ENCODE assay signal across 17 cellular contexts in the genomic region with DNA sequence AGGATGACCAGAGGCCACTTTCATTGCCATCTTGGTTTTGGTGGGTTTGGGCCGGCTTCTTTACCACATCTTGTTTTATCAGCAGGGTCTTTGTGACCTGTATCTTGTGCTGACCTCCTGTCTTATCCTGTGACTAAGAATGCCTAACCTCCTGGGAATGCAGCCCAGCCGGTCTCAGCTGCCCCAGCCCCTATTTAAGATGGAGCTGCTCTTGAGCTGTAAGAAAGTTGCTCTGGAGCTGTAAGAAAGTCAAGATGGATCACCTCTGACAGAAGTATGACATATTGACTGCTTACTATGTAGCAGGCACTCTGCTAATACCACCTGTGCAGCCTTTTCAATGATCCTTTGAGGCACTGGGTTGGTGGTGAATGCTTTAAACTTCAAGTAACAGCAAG. TPM values are rescaled to one million over a fixed set of nuclear protein-coding genes. Genes with fewer than 3 reads are reported as not detected.
DNase-seq lines count a peak whose midpoint lies in the region; ATAC-seq, FAIRE-seq and TF ChIP-seq lines count a peak whose summit lies in the region.
"Had no signal": no experiment of that assay in that cellular context is flagged by ENCODE, and none has a peak within 500 bp of the region (broad histone marks: within the 10 kb centered on the region; RNA-seq: fewer than 3 reads in every experiment).

No MANE protein-coding gene starts in this region.

- no peak for FAIRE-seq in A549 (lab: Jason Lieb, UNC)
- FAIRE-seq: GM12892 had no signal

- H3K9ac ChIP-seq in HCT116 (ENCODE audit: low read length) = no peak overlapping the region

- no peak overlapping the region for H3K4me3 ChIP-seq in A549
- 0 out of 4 replicates have a peak overlapping the region, but pooled peaks of 1 of the 2 experiments have one; percentile 8 for H3K4me3 ChIP-seq in HCT116 (replicated peaks in 1 of 2; ENCODE audit: low read depth in 1 of 2, low read length in 2 of 2)
- H3K4me3 ChIP-seq in coronary artery = no peak overlapping the region

- H3K36me3 ChIP-seq in HCT116 (ENCODE audit: control insufficient read depth in 1 of 2, insufficient read depth in 2 of 2, low read length in 2 of 2) = no peaks in the 10 kb centered on the region

- RAD21 ChIA-PET in HCT116 (lab: Charles Lee; ENCODE audit: low non-redundant PET in 1 of 2, low total read pairs in 2 of 2, uncharacterized antibody in 2 of 2, unreplicated experiment in 2 of 2) = no interaction called here

- POLR2A ChIA-PET in A549 (lab: Yijun Ruan, JAX) (interaction anchor here (1.1 kb wide), 1 partner anchor 61 kb away, joined by 4 read pairs; no protein-coding TSS in a partner anchor), HCT116 (lab: Charles Lee) (no interaction called here)

- H3K27ac ChIP-seq in A549 (peak overlapping the region; percentile 54 to 85), HCT116 (ENCODE audit: low read depth, low read length) (no peak overlapping the region), coronary artery (peak overlapping the region; percentile 40 to 86)

- H3K9me2 ChIP-seq in HCT116 (ENCODE audit: insufficient read depth) = no peaks in the 10 kb centered on the region

- H3K4me3 Mint-ChIP-seq in mesothelial cell of epicardium = no peak overlapping the region

- DNase-seq in A549 (ENCODE audit: low read depth in 1 of 2, low spot score in 1 of 2) (no peak), HCT116 (ENCODE audit: low read depth, low spot score) (no peak), coronary artery (ENCODE audit: low spot score) (no peak), mesothelial cell of epicardium (ENCODE audit: low spot score in 2 of 2, unreplicated experiment in 2 of 2) (no peak), DMS79 treated with DMSO at 0.1 percent for 48 hours (lab: John Stamatoyannopoulos, UW) (no peak)
- DNase-seq: AML-193, DMS79, GDM1, Karpas-422, NCI-H187 treated with DMSO at 0.1 percent for 48 hours, NCI-H446, SHP77 treated with DMSO at 0.1 percent for 48 hours had no signal

- H4K20me1 ChIP-seq in HCT116 (ENCODE audit: insufficient read depth) = no peaks in the 10 kb centered on the region

- intact Hi-C loops in HCT116 (cut with micrococcal nuclease) = no loop called here

- H3K36me3 Mint-ChIP-seq in mesothelial cell of epicardium = peaks cover 15% of the 10 kb centered on the region

- H3K9me3 ChIP-seq in A549 = peaks cover 11% of the 10 kb centered on the region; the same call in 2 of the 3 replicates
- H3K9me3 ChIP-seq in HCT116 (ENCODE audit: control insufficient read depth in 1 of 2, insufficient read depth in 1 of 2, low read depth in 1 of 2, low read length in 2 of 2) = no peaks in the 10 kb centered on the region

- peaks cover 11% of the 10 kb centered on the region for H3K4me1 Mint-ChIP-seq in mesothelial cell of epicardium

- no peak for TF ChIP-seq RAD21 in A549 (conservative IDR thresholded peaks at IDR 0.05 in 1 of 2, IDR thresholded peaks at IDR 0.05 in 1 of 2)
- no peak for TF ChIP-seq RAD21 in HCT116 (IDR thresholded peaks at IDR 0.05; ENCODE audit: low read depth)

- peaks cover 12% of the 10 kb centered on the region for H3K9me3 Mint-ChIP-seq in mesothelial cell of epicardium

- H3K27me3 Mint-ChIP-seq in mesothelial cell of epicardium (ENCODE audit: low read depth) = no peaks in the 10 kb centered on the region

- H3K4me2 ChIP-seq in A549 (peak overlapping the region; percentile 46), HCT116 (ENCODE audit: low read length) (peak overlapping the region; percentile 49)

- no peaks in the 10 kb centered on the region for H3K27me3 ChIP-seq in HCT116 (ENCODE audit: insufficient read depth, low read length)

- no peak overlapping the region for H2AFZ ChIP-seq in HCT116 (ENCODE audit: low read depth, low read length, poor library complexity, severe bottlenecking)

- peak in 1 of 2 experiments; percentile 73; a peak in 3 of 6 replicates for ATAC-seq in A549
- peak; percentile 63 for ATAC-seq in HCT116
- ATAC-seq in HG02642 (IDR thresholded peaks at IDR 0.05; ENCODE audit: poor library complexity, unreplicated experiment) = no peak
- ATAC-seq in GM21619 (IDR thresholded peaks at IDR 0.05; ENCODE audit: unreplicated experiment) = no peak
- ATAC-seq in GM21529 (IDR thresholded peaks at IDR 0.05; ENCODE audit: unreplicated experiment) = no peak
- ATAC-seq: Panc1 had no signal

- TF ChIP-seq EP300 in A549 (IDR thresholded peaks at IDR 0.05) = no peak

- no peak for TF ChIP-seq CTCF in A549 (IDR thresholded peaks at IDR 0.05)
- no peak for TF ChIP-seq CTCF in HCT116 (IDR thresholded peaks at IDR 0.05 in 2 of 3, conservative IDR thresholded peaks at IDR 0.05 in 1 of 3; ENCODE audit: borderline replicate concordance in 1 of 3, insufficient read depth in 1 of 3, low read depth in 2 of 3, low read length in 2 of 3)
- no peak for TF ChIP-seq CTCF in coronary artery (IDR thresholded peaks at IDR 0.05)
- TF ChIP-seq CTCF in mesothelial cell of epicardium (IDR thresholded peaks at IDR 0.05; ENCODE audit: unreplicated experiment) = no peak

- peak overlapping the region; percentile 82 for H3K27ac Mint-ChIP-seq in mesothelial cell of epicardium

- no peaks in the 10 kb centered on the region; the same call in 1 of the 2 replicates for H3K79me2 ChIP-seq in HCT116 (ENCODE audit: insufficient read depth, low read length)

- TF ChIP-seq POLR2A in A549 (IDR thresholded peaks at IDR 0.05; ENCODE audit: low read length) (no peak), HCT116 (IDR thresholded peaks at IDR 0.05; ENCODE audit: borderline replicate concordance, extremely low read depth, insufficient read depth, insufficient read length) (no peak)

- H3K4me1 ChIP-seq in A549 = peaks cover 25% of the 10 kb centered on the region
- H3K4me1 ChIP-seq in HCT116 (ENCODE audit: control insufficient read depth in 1 of 2, insufficient read depth in 2 of 2, low read length in 2 of 2) = peaks cover 6 to 23% of the 10 kb centered on the region in 2 experiments; a peak in 2 of 4 replicates

- BruUV-seq in HCT116 (replicated peaks; lab: Mats Ljungman, UMichigan) = no TSS peak

- 67% methylated on average over 2 of the region's 2 CpGs for WGBS in A549 (ENCODE audit: missing lambda C conversion rate)

- CTCF ChIA-PET in A549 (lab: Yijun Ruan, JAX) (interaction anchor here (0.7 to 1.9 kb wide), 5 partner anchors 9 to 115 kb away, joined by 3 to 6 read pairs (median 3); no protein-coding TSS in a partner anchor), HCT116 (lab: Charles Lee) (no interaction called here)

TF ChIP-seq in A549, 52 proteins besides CTCF, POLR2A, EP300 and RAD21:
- TF ChIP-seq, protein P1, sequence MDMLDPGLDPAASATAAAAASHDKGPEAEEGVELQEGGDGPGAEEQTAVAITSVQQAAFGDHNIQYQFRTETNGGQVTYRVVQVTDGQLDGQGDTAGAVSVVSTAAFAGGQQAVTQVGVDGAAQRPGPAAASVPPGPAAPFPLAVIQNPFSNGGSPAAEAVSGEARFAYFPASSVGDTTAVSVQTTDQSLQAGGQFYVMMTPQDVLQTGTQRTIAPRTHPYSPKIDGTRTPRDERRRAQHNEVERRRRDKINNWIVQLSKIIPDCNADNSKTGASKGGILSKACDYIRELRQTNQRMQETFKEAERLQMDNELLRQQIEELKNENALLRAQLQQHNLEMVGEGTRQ (IDR thresholded peaks at IDR 0.05) = no peak
- TF ChIP-seq TFCP2L1 (CRISPR knock-in tag; IDR thresholded peaks at IDR 0.05) (no peak), RNF2 (IDR thresholded peaks at IDR 0.05; ENCODE audit: borderline replicate concordance, low read depth) (no peak), SREBF2 (IDR thresholded peaks at IDR 0.05) (no peak), NR3C1 (IDR thresholded peaks at IDR 0.05) (no peak)
TF ChIP-seq in A549: peak in this region for 0.

TF ChIP-seq in HCT116, 20 proteins besides CTCF, POLR2A, EP300 and RAD21:
- no peak for TF ChIP-seq ZNF274 (IDR thresholded peaks at IDR 0.05; ENCODE audit: low read depth, low read length)
- TF ChIP-seq EZH2phosphoT487 (IDR thresholded peaks at IDR 0.05; ENCODE audit: borderline replicate concordance) = no peak
- TF ChIP-seq FOSL1 (IDR thresholded peaks at IDR 0.05; ENCODE audit: low read depth) = peak; percentile 39; the same call in 1 of the 2 replicates
- no peak for TF ChIP-seq CBX3 (IDR thresholded peaks at IDR 0.05; ENCODE audit: low read depth)

RNA-seq across cellular contexts. Expression of a gene that starts 52.1 kb away (rescaled TPM):
- 5.6 and 8.1 TPM in 2 replicates for polyA plus RNA-seq in A549 (2011; rRNA removed)
- 10.2 and 14.2 TPM in 2 replicates for polyA plus RNA-seq in A549 (2012; cell fraction: cytosol; rRNA removed)
- polyA plus RNA-seq in A549 (2012; cell fraction: nucleus; rRNA removed) = 14.1 and 18.1 TPM in 2 replicates
- 14.5 to 17.6 TPM (median 15.7 TPM) in 3 replicates for polyA plus RNA-seq in A549 (2017; fragmentation: RNase III; extraction: RNeasy Plus Mini Kit Qiagen cat#74134 plus additional on column Dnase treatment)
- polyA minus RNA-seq in A549 (2011; rRNA and poly(A)+ RNA removed) = 12.7 and 15.4 TPM in 2 replicates
- 22.2 TPM for total RNA-seq in HCT116 (2021; ENCODE audit: unreplicated experiment)
- polyA plus RNA-seq in HCT116 (2012) = 20.3 and 22.3 TPM in 2 replicates
- 16.4 to 19.9 TPM (median 16.8 TPM) in 3 replicates for total RNA-seq in mesothelial cell of epicardium
